ENCODE assay signal across 16 cellular contexts in the genomic region with DNA sequence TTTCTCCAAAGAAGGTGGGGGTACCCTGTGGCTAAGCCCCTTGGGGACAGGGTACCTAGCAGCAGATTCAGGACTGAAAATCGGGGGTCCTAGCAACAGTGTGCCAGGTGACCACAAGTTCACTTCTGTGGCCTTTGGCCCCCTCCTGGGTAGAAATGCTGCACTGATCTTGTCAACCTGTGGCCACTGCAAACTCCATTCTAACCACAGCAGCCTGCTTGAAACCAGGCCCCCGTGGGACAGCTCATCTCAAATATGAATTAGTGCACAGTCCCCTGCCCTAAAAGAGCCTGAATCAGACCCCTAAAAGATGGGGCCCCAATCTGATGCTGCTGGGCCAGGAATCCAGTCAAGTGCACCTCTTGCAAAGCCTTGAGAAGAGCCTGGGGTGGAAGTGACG.
"Had no signal": no experiment of that assay in that cellular context is flagged by ENCODE, and none has a peak within 500 bp of the region (broad histone marks: within the 10 kb centered on the region; RNA-seq: fewer than 3 reads in every experiment).

No MANE protein-coding gene starts in this region.

- ATAC-seq: activated CD4-positive, alpha-beta T cell treated with anti-CD3 and anti-CD28 coated beads for 36 hours; activated CD8-positive, alpha-beta T cell treated with anti-CD3 and anti-CD28 coated beads, Interleukin-2, amount 10 ng/mL, durations not matched to agents 7 days and 5 days; activated naive CD4-positive, alpha-beta T cell treated with anti-CD3 and anti-CD28 coated beads, Interleukin-2, amount 50 U/mL, for 72 hours; activated naive CD8-positive, alpha-beta T cell treated with anti-CD3 and anti-CD28 coated beads, Interleukin-2, amount 50 U/mL, for 24 hours had no signal

- H3K4me3 ChIP-seq: SK-N-MC had no signal

- H3K27ac ChIP-seq: SK-N-MC, WERI-Rb-1 had no signal

- DNase-seq: activated CD4-positive, alpha-beta T cell treated with anti-CD3 and anti-CD28 coated beads for 36 hours; activated CD4-positive, alpha-beta T cell treated with anti-CD3 and anti-CD28 coated beads, Interleukin-2, amount 50 U/mL, for 1 hour; activated CD8-positive, alpha-beta memory T cell treated with anti-CD3 and anti-CD28 coated beads, Interleukin-2, amount 50 U/mL, for 48 hours; activated CD8-positive, alpha-beta T cell treated with anti-CD3 and anti-CD28 coated beads, Interleukin-2, amount 10 ng/mL, durations not matched to agents 7 days and 5 days; activated naive CD4-positive, alpha-beta T cell treated with Interleukin-2 at 50 U/mL for 16 hours; activated naive CD8-positive, alpha-beta T cell treated with anti-CD3 and anti-CD28 coated beads, Interleukin-2, amount 50 U/mL, for 24 hours; activated T-cell treated with anti-CD3 and anti-CD28 coated beads, Interleukin-2, amount 50 U/mL, for 1 hour; amygdala; NCI-H1105 treated with DMSO at 0.1 percent for 48 hours; NCI-H187 treated with DMSO at 0.1 percent for 48 hours; NCI-H2081 treated with DMSO at 0.1 percent for 48 hours; NCI-H446; T-helper 1 cell; WERI-Rb-1 had no signal

- H3K36me3 ChIP-seq: WERI-Rb-1 had no signal
